ENCODE assay signal across 24 cellular contexts in the genomic region with DNA sequence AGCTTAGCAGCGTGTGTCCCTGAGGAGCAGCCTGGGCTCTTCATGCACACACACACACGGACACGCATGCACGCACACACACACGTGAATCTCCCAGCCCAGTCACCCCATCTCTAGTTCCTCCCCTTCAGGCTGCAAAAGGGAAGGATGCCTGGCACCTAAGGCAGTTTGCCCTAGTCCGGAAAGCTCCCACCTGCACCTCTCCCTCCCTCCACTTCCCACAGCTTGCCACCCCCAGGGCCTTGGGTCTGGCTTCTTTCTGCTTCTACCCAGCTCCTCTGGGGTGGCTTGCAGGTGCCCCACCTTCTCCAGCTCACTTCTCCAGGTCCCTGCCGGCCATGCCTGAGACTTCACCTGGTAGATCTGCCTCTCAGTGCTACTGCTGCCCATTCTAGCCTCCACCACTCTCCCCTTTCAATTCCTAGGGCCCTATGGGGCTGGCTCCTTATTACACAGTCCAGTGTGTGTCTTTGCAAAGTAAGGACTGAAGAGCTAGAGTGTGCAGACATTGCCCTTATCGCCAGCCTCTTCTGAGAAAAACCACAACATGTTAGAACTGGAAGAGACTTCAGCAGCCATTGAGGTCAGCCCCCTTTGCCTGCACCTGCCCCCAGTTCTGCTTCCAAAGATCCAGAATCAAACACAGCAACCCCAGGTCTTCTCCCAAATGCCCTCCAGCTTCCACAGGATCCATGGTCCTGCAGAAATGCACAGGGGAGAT. TPM values are rescaled to one million over a fixed set of nuclear protein-coding genes. Genes with fewer than 3 reads are reported as not detected.
"Had no signal": no experiment of that assay in that cellular context is flagged by ENCODE, and none has a peak within 500 bp of the region (broad histone marks: within the 10 kb centered on the region; RNA-seq: fewer than 3 reads in every experiment).

No MANE protein-coding gene starts in this region.

- H3K27ac ChIP-seq: adrenal gland, ascending aorta, coronary artery, dorsolateral prefrontal cortex, gastrocnemius medialis, hepatocyte, right lobe of liver, thoracic aorta, uterus, VCaP had no signal

- H3K4me1 ChIP-seq: adrenal gland, ascending aorta, gastrocnemius medialis, right lobe of liver, uterus had no signal

- H3K9me3 ChIP-seq: adrenal gland, ascending aorta, gastrocnemius medialis, mucosa of descending colon, right lobe of liver, thoracic aorta, uterus had no signal

- H3K27me3 ChIP-seq: adrenal gland, ascending aorta, dorsolateral prefrontal cortex, gastrocnemius medialis, hepatocyte, right lobe of liver, uterus had no signal

- H3K4me2 ChIP-seq: hepatocyte had no signal

- ATAC-seq: activated naive CD4-positive, alpha-beta T cell treated with anti-CD3 and anti-CD28 coated beads, Interleukin-2, amount 50 U/mL, for 72 hours; effector memory CD8-positive, alpha-beta T cell; gastrocnemius medialis; left cardiac atrium; left ventricle myocardium superior; mucosa of descending colon; natural killer cell treated with Interleukin-12 subunit alpha and Interleukin-12 subunit beta and Interleukin-15 and Interleukin-18, amount 100 ng/mL, for 72 hours; right lobe of liver had no signal

- H3K79me2 ChIP-seq: hepatocyte had no signal

- H2AFZ ChIP-seq: hepatocyte had no signal

- H3K36me3 ChIP-seq: adrenal gland, ascending aorta, gastrocnemius medialis, right lobe of liver, thoracic aorta, uterus had no signal

- H3K4me3 ChIP-seq: adrenal gland, ascending aorta, coronary artery, dorsolateral prefrontal cortex, gastrocnemius medialis, hepatocyte, mucosa of descending colon, right lobe of liver, thoracic aorta, uterus had no signal

- DNase-seq: activated CD4-positive, alpha-beta T cell treated with anti-CD3 and anti-CD28 coated beads for 48 hours; activated CD4-positive, alpha-beta T cell treated with anti-CD3 and anti-CD28 coated beads, Interleukin-2, amount 50 U/mL, for 48 hours; activated T-cell treated with anti-CD3 and anti-CD28 coated beads, Interleukin-2, amount 50 U/mL, for 48 hours; adrenal gland; dorsolateral prefrontal cortex; effector memory CD8-positive, alpha-beta T cell; erythroblast; gastrocnemius medialis; glutamatergic neuron; left cardiac atrium; left ventricle myocardium superior; mucosa of descending colon; right lobe of liver; stimulated activated CD4-positive, alpha-beta T cell treated with anti-CD3 and anti-CD28 coated beads, Interleukin-12 subunit alpha, Interleukin-12 subunit beta, amount 100 ng/mL, for 4 hours; stimulated activated CD4-positive, alpha-beta T cell treated with anti-CD3 and anti-CD28 coated beads, Interleukin-4, amount 100 ng/mL, for 1 hour; uterus had no signal

RNA-seq across cellular contexts. Expression of a gene that starts 33.5 kb away (rescaled TPM):
- polyA plus RNA-seq: keratinocyte had no signal
